16 cellular contexts compared by ENCODE assay signal in genomic region chr3:98856724-98857123, GRCh38. TPM values are rescaled to one million over a fixed set of nuclear protein-coding genes. Genes with fewer than 3 reads are reported as not detected.
DNase-seq lines count a peak whose midpoint lies in the region; ATAC-seq and TF ChIP-seq lines count a peak whose summit lies in the region.
"Had no signal": no experiment of that assay in that cellular context is flagged by ENCODE, and none has a peak within 500 bp of the region (broad histone marks: within the 10 kb centered on the region; RNA-seq: fewer than 3 reads in every experiment).

No MANE protein-coding gene starts in this region.

- DNase-seq in MCF 10A (ENCODE audit: unreplicated experiment) (no peak), mammary epithelial cell (no peak), RWPE2 (ENCODE audit: low spot score) (no peak), endothelial cell (ENCODE audit: low spot score) (no peak), HEK293T (ENCODE audit: extremely low spot score) (no peak), progenitor cell of endocrine pancreas (ENCODE audit: low spot score, unreplicated experiment) (no peak)
- DNase-seq: 8988T; ACHN; CD4-positive, CD25-positive, alpha-beta regulatory T cell; DMS53; GF-D8; IMR-90 had no signal

- H3K4me1 Mint-ChIP-seq in MCF 10A (ENCODE audit: insufficient read depth, unreplicated experiment), result peaks cover 11% of the 10 kb centered on the region
- H3K4me1 Mint-ChIP-seq in endothelial cell (ENCODE audit: unreplicated experiment), result no peaks in the 10 kb centered on the region
- H3K4me1 Mint-ChIP-seq in progenitor cell of endocrine pancreas (ENCODE audit: low read depth), result no peaks in the 10 kb centered on the region
- H3K4me1 Mint-ChIP-seq: CD4-positive, CD25-positive, alpha-beta regulatory T cell had no signal

- BruUV-seq in MCF 10A (replicated peaks; lab: Mats Ljungman, UMichigan) (no TSS peak), mammary epithelial cell (replicated peaks; lab: Mats Ljungman, UMichigan) (no TSS peak)

- in situ Hi-C loops in mammary epithelial cell (cut with MboI; ENCODE audit: low sequenced_read_pairs in 2 of 2), result no loop called here

- no peak overlapping the region for H3K9ac ChIP-seq in mammary epithelial cell (ENCODE audit: insufficient read depth, low read length)
- H3K9ac ChIP-seq in skeletal muscle satellite cell (ENCODE audit: low read depth, low read length), result no peak overlapping the region
- H3K9ac ChIP-seq: BLaER1 treated with 17β-estradiol and CSF1 and Interleukin-3, amounts not matched to agents 10 nM and 100 nM had no signal

- H3K27ac Mint-ChIP-seq in MCF 10A (ENCODE audit: low read depth, unreplicated experiment), result peak overlapping the region; percentile 61
- no peak overlapping the region for H3K27ac Mint-ChIP-seq in endothelial cell (ENCODE audit: unreplicated experiment)
- H3K27ac Mint-ChIP-seq in progenitor cell of endocrine pancreas, result no peak overlapping the region
- H3K27ac Mint-ChIP-seq: CD4-positive, CD25-positive, alpha-beta regulatory T cell had no signal

- H3K9me3 Mint-ChIP-seq in MCF 10A (ENCODE audit: unreplicated experiment), result peaks cover 23% of the 10 kb centered on the region
- H3K9me3 Mint-ChIP-seq in endothelial cell (ENCODE audit: unreplicated experiment), result no peaks in the 10 kb centered on the region
- H3K9me3 Mint-ChIP-seq in progenitor cell of endocrine pancreas (ENCODE audit: low read depth), result peaks cover 33% of the 10 kb centered on the region

- no peak overlapping the region for H3K4me3 ChIP-seq in mammary epithelial cell (replicated peaks in 1 of 3; ENCODE audit: insufficient read depth in 1 of 3, low read depth in 2 of 3, low read length in 3 of 3)
- H3K4me3 ChIP-seq in RWPE2 (ENCODE audit: severe bottlenecking), result no peak overlapping the region
- H3K4me3 ChIP-seq in skeletal muscle satellite cell (ENCODE audit: low read length), result no peak overlapping the region
- H3K4me3 ChIP-seq: BLaER1 treated with 17β-estradiol and CSF1 and Interleukin-3, amounts not matched to agents 10 nM and 100 nM; HAP-1 had no signal

- no peak overlapping the region for H2AFZ ChIP-seq in mammary epithelial cell (ENCODE audit: low read depth, low read length)

- H3K79me2 ChIP-seq in mammary epithelial cell (ENCODE audit: insufficient read depth, low read length), result peaks cover 99% of the 10 kb centered on the region

- H3K4me2 ChIP-seq in mammary epithelial cell (ENCODE audit: insufficient read depth, low read depth, low read length) (no peak overlapping the region), skeletal muscle satellite cell (ENCODE audit: low read length) (peak overlapping the region; percentile 68)
- H3K4me2 ChIP-seq: BLaER1 treated with 17β-estradiol and CSF1 and Interleukin-3, amounts not matched to agents 10 nM and 100 nM had no signal

- intact Hi-C loops in MCF 10A (cut with micrococcal nuclease), result no loop called here
- intact Hi-C loops in mammary epithelial cell (cut with micrococcal nuclease), result no loop called here

- no peaks in the 10 kb centered on the region for H3K9me3 ChIP-seq in mammary epithelial cell (replicated peaks; ENCODE audit: insufficient read depth, low read length)
- H3K9me3 ChIP-seq in RWPE2 (ENCODE audit: severe bottlenecking), result no peaks in the 10 kb centered on the region
- no peaks in the 10 kb centered on the region for H3K9me3 ChIP-seq in skeletal muscle satellite cell (replicated peaks; ENCODE audit: low read length)
- H3K9me3 ChIP-seq: HAP-1 had no signal

- dilution Hi-C loops in mammary epithelial cell (cut with HindIII; ENCODE audit: low sequenced_read_pairs), result no loop called here

- no peaks in the 10 kb centered on the region for H3K27me3 ChIP-seq in mammary epithelial cell (ENCODE audit: insufficient read depth, low read length)
- no peaks in the 10 kb centered on the region for H3K27me3 ChIP-seq in RWPE2 (ENCODE audit: insufficient read depth, poor library complexity, severe bottlenecking)
- no peaks in the 10 kb centered on the region for H3K27me3 ChIP-seq in skeletal muscle satellite cell (ENCODE audit: control insufficient read depth, insufficient read depth, low read length)
- H3K27me3 ChIP-seq: BLaER1 treated with 17β-estradiol and CSF1 and Interleukin-3, amounts not matched to agents 10 nM and 100 nM had no signal

- no peak for ATAC-seq in RWPE2 (ENCODE audit: low read depth)
- no peak for ATAC-seq in HG03139 (IDR thresholded peaks at IDR 0.05; ENCODE audit: unreplicated experiment)

- no peak for TF ChIP-seq CTCF in MCF 10A (IDR thresholded peaks at IDR 0.05; ENCODE audit: unreplicated experiment)
- no peak for TF ChIP-seq CTCF in mammary epithelial cell (conservative IDR thresholded peaks at IDR 0.05 in 1 of 2, IDR thresholded peaks at IDR 0.05 in 1 of 2; ENCODE audit: extremely low read depth in 1 of 2, insufficient read depth in 1 of 2, low read depth in 1 of 2, low read length in 2 of 2)
- TF ChIP-seq CTCF in RWPE2 (IDR thresholded peaks at IDR 0.05; ENCODE audit: poor library complexity, severe bottlenecking), result no peak
- TF ChIP-seq CTCF in endothelial cell (IDR thresholded peaks at IDR 0.05; ENCODE audit: unreplicated experiment), result no peak
- no peak for TF ChIP-seq CTCF in progenitor cell of endocrine pancreas (IDR thresholded peaks at IDR 0.05; ENCODE audit: unreplicated experiment)

- H3K36me3 ChIP-seq in mammary epithelial cell (ENCODE audit: insufficient read depth, low read length) (peaks cover 19% of the 10 kb centered on the region), RWPE2 (ENCODE audit: low read depth) (peaks cover 62% of the 10 kb centered on the region), skeletal muscle satellite cell (ENCODE audit: insufficient read depth, low read length) (peaks cover 57% of the 10 kb centered on the region)
- H3K36me3 ChIP-seq: HAP-1 had no signal

- 83% methylated on average over 7 of the region's 8 CpGs for WGBS in mammary epithelial cell (ENCODE audit: low coverage, missing lambda C conversion rate)

- no peak overlapping the region for H3K4me3 Mint-ChIP-seq in MCF 10A (ENCODE audit: unreplicated experiment)
- H3K4me3 Mint-ChIP-seq in endothelial cell (ENCODE audit: unreplicated experiment), result peak overlapping the region; percentile 66
- H3K4me3 Mint-ChIP-seq in progenitor cell of endocrine pancreas (ENCODE audit: low read depth), result no peak overlapping the region
- H3K4me3 Mint-ChIP-seq: CD4-positive, CD25-positive, alpha-beta regulatory T cell had no signal

- CTCF ChIA-PET in MCF 10A (lab: Yijun Ruan, JAX) (no interaction called here), mammary epithelial cell (lab: Charles Lee; ENCODE audit: low non-redundant PET) (no interaction called here), HEK293T (lab: Yijun Ruan, JAX) (no interaction called here)

- peaks cover 21% of the 10 kb centered on the region for H4K20me1 ChIP-seq in mammary epithelial cell (ENCODE audit: insufficient read depth, low read length)
- H4K20me1 ChIP-seq: BLaER1 treated with 17β-estradiol and CSF1 and Interleukin-3, amounts not matched to agents 10 nM and 100 nM had no signal

- POLR2A ChIA-PET in MCF 10A (lab: Yijun Ruan, JAX), result interaction anchor here (1.0 to 3.6 kb wide), 4 partner anchors 28 to 46 kb away, joined by 3 to 20 read pairs (median 6); partner anchors contain the start of gene DCBLD2
- POLR2A ChIA-PET in HEK293T (lab: Yijun Ruan, JAX), result no interaction called here

- H3K27me3 Mint-ChIP-seq in MCF 10A (ENCODE audit: insufficient read depth, unreplicated experiment) (no peaks in the 10 kb centered on the region), endothelial cell (ENCODE audit: unreplicated experiment) (peaks cover 2% of the 10 kb centered on the region), progenitor cell of endocrine pancreas (no peaks in the 10 kb centered on the region)
- H3K27me3 Mint-ChIP-seq: CD4-positive, CD25-positive, alpha-beta regulatory T cell had no signal

- H3K36me3 Mint-ChIP-seq in MCF 10A (ENCODE audit: insufficient read depth, unreplicated experiment), result peaks cover 21% of the 10 kb centered on the region
- H3K36me3 Mint-ChIP-seq in endothelial cell (ENCODE audit: low read depth, unreplicated experiment), result peaks cover 23% of the 10 kb centered on the region
- H3K36me3 Mint-ChIP-seq in progenitor cell of endocrine pancreas (ENCODE audit: insufficient read depth), result peaks cover 52% of the 10 kb centered on the region

- H3K4me1 ChIP-seq in mammary epithelial cell (ENCODE audit: insufficient read depth, low read length) (peaks cover 16% of the 10 kb centered on the region), RWPE2 (ENCODE audit: insufficient read depth, poor library complexity, severe bottlenecking) (peaks cover 16% of the 10 kb centered on the region), skeletal muscle satellite cell (ENCODE audit: control insufficient read depth, insufficient read depth, low read length) (peaks cover 27% of the 10 kb centered on the region)
- H3K4me1 ChIP-seq: BLaER1 treated with 17β-estradiol and CSF1 and Interleukin-3, amounts not matched to agents 10 nM and 100 nM; HAP-1 had no signal

- no peak overlapping the region for H3K27ac ChIP-seq in mammary epithelial cell (ENCODE audit: insufficient read depth, low read depth, low read length)
- H3K27ac ChIP-seq in RWPE2 (ENCODE audit: poor library complexity, severe bottlenecking), result peak overlapping the region; percentile 64
- H3K27ac ChIP-seq: BLaER1 treated with 17β-estradiol and CSF1 and Interleukin-3, amounts not matched to agents 10 nM and 100 nM had no signal

TF ChIP-seq in HEK293T, 16 proteins besides CTCF, POLR2A, EP300 and RAD21:
- no peak for TF ChIP-seq SUZ12 (IDR thresholded peaks at IDR 0.05)
- no peak for TF ChIP-seq FOXM1 (IDR thresholded peaks at IDR 0.05; ENCODE audit: borderline replicate concordance)
- TF ChIP-seq FOXK2 (IDR thresholded peaks at IDR 0.05), result no peak
- TF ChIP-seq L3MBTL2 (conservative IDR thresholded peaks at IDR 0.05), result no peak
- TF ChIP-seq NFRKB (IDR thresholded peaks at IDR 0.05), result no peak
- no peak for TF ChIP-seq ARNT (IDR thresholded peaks at IDR 0.05)
- TF ChIP-seq TARDBP (IDR thresholded peaks at IDR 0.05), result no peak
- TF ChIP-seq CTBP1 (IDR thresholded peaks at IDR 0.05; ENCODE audit: borderline replicate concordance), result no peak
- TF ChIP-seq LEF1 (IDR thresholded peaks at IDR 0.05; ENCODE audit: borderline replicate concordance), result no peak
- TF ChIP-seq ELF4 (IDR thresholded peaks at IDR 0.05), result no peak
TF ChIP-seq in HEK293T: peak in this region for 0.

RNA-seq across cellular contexts. Expression of gene DCBLD2, which starts 44.8 kb away (rescaled TPM):
- total RNA-seq in MCF 10A (2022) (161 and 206 TPM in 2 replicates), mammary epithelial cell (100 to 1,000 TPM; 310 to 337 TPM), endothelial cell (ENCODE audit: unreplicated experiment) (26.9 TPM), progenitor cell of endocrine pancreas (85.5 and 86.8 TPM in 2 replicates)
- polyA plus RNA-seq in mammary epithelial cell, result 355 TPM
- polyA minus RNA-seq in mammary epithelial cell, result 433 TPM
- 659 TPM in 2 replicates for total RNA-seq in skeletal muscle satellite cell (2012; rRNA removed)
